In the genomic region with DNA sequence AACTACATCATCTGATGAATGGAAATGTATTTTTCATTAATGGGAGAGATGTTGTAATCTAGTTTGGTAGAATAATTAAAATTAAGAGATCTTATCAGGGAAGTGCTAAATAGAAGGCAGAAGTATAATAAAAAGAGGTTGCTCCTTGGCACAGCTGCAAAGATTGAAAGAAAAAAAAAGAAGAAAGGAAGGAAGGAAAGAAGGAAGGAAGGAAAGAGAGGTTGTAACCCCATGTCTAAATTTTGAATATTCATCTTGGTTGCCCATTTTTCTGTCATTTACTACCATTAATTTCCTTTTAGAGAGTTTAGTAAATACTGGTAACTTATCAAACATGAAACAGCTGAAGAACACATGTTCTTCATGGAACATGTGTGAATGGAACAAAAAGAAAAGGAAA, we compare ENCODE assay signal across 8 cellular contexts. TPM values are rescaled to one million over a fixed set of nuclear protein-coding genes. Genes with fewer than 3 reads are reported as not detected.
DNase-seq lines count a peak whose midpoint lies in the region; ATAC-seq and TF ChIP-seq lines count a peak whose summit lies in the region.

No MANE protein-coding gene starts in this region.

- ATAC-seq in SK-N-SH treated with all-trans-retinoic acid at 6 μM for 48 hours (no peak), WTC11 (no peak)

- TF ChIP-seq POLR2A in stomach (IDR thresholded peaks at IDR 0.05) (no peak), lower leg skin (IDR thresholded peaks at IDR 0.05) (no peak)

- peaks cover 36% of the 10 kb centered on the region for H3F3A ChIP-seq in SK-N-SH (replicated peaks; ENCODE audit: insufficient read depth)

- H3K9me2 ChIP-seq in SK-N-SH, result no peaks in the 10 kb centered on the region

- no peaks in the 10 kb centered on the region for H3K9me3 ChIP-seq in SK-N-SH
- H3K9me3 ChIP-seq in iPS-18a (ENCODE audit: control insufficient read depth, low read depth, low read length), result no peaks in the 10 kb centered on the region
- H3K9me3 ChIP-seq in stomach, result no peaks in the 10 kb centered on the region

- peak overlapping the region; percentile 58 for H3K9ac ChIP-seq in SK-N-SH
- peak overlapping the region; percentile 24 for H3K9ac ChIP-seq in iPS-18a (ENCODE audit: low read length)

- intact Hi-C loops in stomach (cut with DNase I; ENCODE audit: low total_unique reads), result no loop called here
- intact Hi-C loops in lower leg skin (cut with DNase I; ENCODE audit: low total_unique reads), result no loop called here

- CTCF ChIA-PET in SK-N-SH (lab: Yijun Ruan, JAX), result interaction anchor here (0.6 to 26.2 kb wide), 13 partner anchors 10 to 436 kb away, joined by 3 to 1005 read pairs (median 4); a partner anchor contains a TSS
- CTCF ChIA-PET in WTC11 (lab: Charles Lee), result interaction anchor here (0.8 to 19.5 kb wide), 10 partner anchors 9 to 376 kb away, joined by 3 to 906 read pairs (median 13); a partner anchor contains a TSS

- no peak for TF ChIP-seq CTCF in SK-N-SH (IDR thresholded peaks at IDR 0.05)
- no peak for TF ChIP-seq CTCF in WTC11 (IDR thresholded peaks at IDR 0.05)
- TF ChIP-seq CTCF in stomach (IDR thresholded peaks at IDR 0.05), result no peak
- TF ChIP-seq CTCF in lower leg skin (IDR thresholded peaks at IDR 0.05), result no peak

- peak overlapping the region; percentile 96 for H3K4me3 Mint-ChIP-seq in WTC11

- H4K20me1 ChIP-seq in SK-N-SH (ENCODE audit: insufficient read depth), result peaks cover 3% of the 10 kb centered on the region

- peak overlapping the region; percentile 78 for H3K4me2 ChIP-seq in SK-N-SH

- DNase-seq in SK-N-SH, result no peak
- no peak for DNase-seq in WTC11 (ENCODE audit: low spot score)
- DNase-seq in stomach, result no peak
- no peak for DNase-seq in lower leg skin (ENCODE audit: low spot score in 2 of 2)
- DNase-seq in stimulated activated naive CD4-positive, alpha-beta T cell (lab: John Stamatoyannopoulos, UW), result no peak
- DNase-seq in DMS153 (lab: John Stamatoyannopoulos, UW), result no peak

- H3K27ac Mint-ChIP-seq in WTC11, result no peak overlapping the region; the same call in 1 of the 2 replicates

- H3K4me3 ChIP-seq in SK-N-SH (ENCODE audit: low read depth in 2 of 2, low read length in 1 of 2) (peak overlapping the region; percentile 41 to 72), iPS-18a (ENCODE audit: low read length) (peak overlapping the region; percentile 96), stomach (peak overlapping the region; percentile 46 to 57 (median 52)), lower leg skin (ENCODE audit: low read depth, poor library complexity, severe bottlenecking) (no peak overlapping the region)

- H2AFZ ChIP-seq in SK-N-SH (ENCODE audit: low read depth), result peak overlapping the region; percentile 97

- H3K27me3 ChIP-seq in SK-N-SH (ENCODE audit: insufficient read depth) (no peaks in the 10 kb centered on the region), iPS-18a (ENCODE audit: control insufficient read depth, insufficient read depth, low read length) (no peaks in the 10 kb centered on the region), stomach (no peaks in the 10 kb centered on the region)

- H3K9me3 Mint-ChIP-seq in WTC11, result no peaks in the 10 kb centered on the region

- H3K27ac ChIP-seq in SK-N-SH (ENCODE audit: low read depth in 2 of 2, low read length in 1 of 2), result peak overlapping the region; percentile 29 to 95; a peak in 3 of 4 replicates
- H3K27ac ChIP-seq in iPS-18a (ENCODE audit: low read length), result no peak overlapping the region
- H3K27ac ChIP-seq in stomach, result peak overlapping the region in 4 of 5 donors; percentile 87 to 90 (median 88)

- no peak for TF ChIP-seq RAD21 in SK-N-SH (IDR thresholded peaks at IDR 0.05; ENCODE audit: low read length)

- POLR2A ChIA-PET in SK-N-SH (lab: Yijun Ruan, JAX), result interaction anchor here (0.6 to 3.6 kb wide), 4 partner anchors 11 to 74 kb away, joined by 3 to 51 read pairs (median 4); a partner anchor contains a TSS
- POLR2A ChIA-PET in WTC11 (lab: Charles Lee), result interaction anchor here (1.0 to 3.1 kb wide), 3 partner anchors 11 to 59 kb away, joined by 6 to 38 read pairs (median 16); a partner anchor contains a TSS

- H3K79me2 ChIP-seq in SK-N-SH (ENCODE audit: insufficient read depth), result no peaks in the 10 kb centered on the region

- H3K36me3 ChIP-seq in SK-N-SH (replicated peaks in 1 of 2; ENCODE audit: control insufficient read depth in 1 of 2, insufficient read depth in 2 of 2, low read length in 1 of 2) (no peaks in the 10 kb centered on the region), iPS-18a (ENCODE audit: control insufficient read depth, low read depth, low read length) (no peaks in the 10 kb centered on the region), stomach (no peaks in the 10 kb centered on the region)

- H3K4me1 ChIP-seq in SK-N-SH (ENCODE audit: control insufficient read depth in 1 of 2, insufficient read depth in 2 of 2, low read depth in 1 of 2, low read length in 1 of 2), result peaks cover 3 to 5% of the 10 kb centered on the region in 2 experiments; a peak in 2 of 4 replicates
- no peaks in the 10 kb centered on the region for H3K4me1 ChIP-seq in iPS-18a (ENCODE audit: control insufficient read depth, low read depth, low read length)
- peaks cover 24 to 46% (median 30%) of the 10 kb centered on the region in 4 donors for H3K4me1 ChIP-seq in stomach

- TF ChIP-seq EP300 in SK-N-SH (IDR thresholded peaks at IDR 0.05; ENCODE audit: borderline replicate concordance in 1 of 2, low read depth in 1 of 2, low read length in 1 of 2) (no peak), stomach (IDR thresholded peaks at IDR 0.05) (no peak)

- H3K4me1 Mint-ChIP-seq in WTC11, result peaks cover 11% of the 10 kb centered on the region

- H3K27me3 Mint-ChIP-seq in WTC11 (ENCODE audit: low read depth), result no peaks in the 10 kb centered on the region

- no peaks in the 10 kb centered on the region for H3K36me3 Mint-ChIP-seq in WTC11

TF ChIP-seq in SK-N-SH, 30 proteins besides CTCF, POLR2A, EP300 and RAD21:
- TF ChIP-seq TEAD4 (IDR thresholded peaks at IDR 0.05; ENCODE audit: borderline replicate concordance, insufficient read depth) (no peak), RFX5 (IDR thresholded peaks at IDR 0.05; ENCODE audit: low read length) (no peak), MXI1 (IDR thresholded peaks at IDR 0.05; ENCODE audit: low read depth, low read length) (0 out of 2 replicates have a peak, but pooled peaks have one; percentile 46), FOXM1 (IDR thresholded peaks at IDR 0.05; ENCODE audit: low read depth) (no peak), ELF1 (IDR thresholded peaks at IDR 0.05) (no peak)

TF ChIP-seq in SK-N-SH treated with all-trans-retinoic acid at 6 μM for 48 hours, 23 proteins besides CTCF, POLR2A, EP300 and RAD21:
- TF ChIP-seq ESRRG (CRISPR knock-in tag; IDR thresholded peaks at IDR 0.05), result no peak

TF ChIP-seq in WTC11, 78 proteins besides CTCF, POLR2A, EP300 and RAD21 (continues in another document):
- TF ChIP-seq, protein P1, sequence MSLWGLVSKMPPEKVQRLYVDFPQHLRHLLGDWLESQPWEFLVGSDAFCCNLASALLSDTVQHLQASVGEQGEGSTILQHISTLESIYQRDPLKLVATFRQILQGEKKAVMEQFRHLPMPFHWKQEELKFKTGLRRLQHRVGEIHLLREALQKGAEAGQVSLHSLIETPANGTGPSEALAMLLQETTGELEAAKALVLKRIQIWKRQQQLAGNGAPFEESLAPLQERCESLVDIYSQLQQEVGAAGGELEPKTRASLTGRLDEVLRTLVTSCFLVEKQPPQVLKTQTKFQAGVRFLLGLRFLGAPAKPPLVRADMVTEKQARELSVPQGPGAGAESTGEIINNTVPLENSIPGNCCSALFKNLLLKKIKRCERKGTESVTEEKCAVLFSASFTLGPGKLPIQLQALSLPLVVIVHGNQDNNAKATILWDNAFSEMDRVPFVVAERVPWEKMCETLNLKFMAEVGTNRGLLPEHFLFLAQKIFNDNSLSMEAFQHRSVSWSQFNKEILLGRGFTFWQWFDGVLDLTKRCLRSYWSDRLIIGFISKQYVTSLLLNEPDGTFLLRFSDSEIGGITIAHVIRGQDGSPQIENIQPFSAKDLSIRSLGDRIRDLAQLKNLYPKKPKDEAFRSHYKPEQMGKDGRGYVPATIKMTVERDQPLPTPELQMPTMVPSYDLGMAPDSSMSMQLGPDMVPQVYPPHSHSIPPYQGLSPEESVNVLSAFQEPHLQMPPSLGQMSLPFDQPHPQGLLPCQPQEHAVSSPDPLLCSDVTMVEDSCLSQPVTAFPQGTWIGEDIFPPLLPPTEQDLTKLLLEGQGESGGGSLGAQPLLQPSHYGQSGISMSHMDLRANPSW (CRISPR knock-in tag; conservative IDR thresholded peaks at IDR 0.05; ENCODE audit: low read depth), result no peak
- no peak for TF ChIP-seq ZNF416 (CRISPR knock-in tag; IDR thresholded peaks at IDR 0.05)
- TF ChIP-seq JUN (CRISPR knock-in tag; IDR thresholded peaks at IDR 0.05), result no peak
- no peak for TF ChIP-seq SOX15 (CRISPR knock-in tag; IDR thresholded peaks at IDR 0.05)
- TF ChIP-seq MYBL2 (CRISPR knock-in tag; IDR thresholded peaks at IDR 0.05), result no peak
- TF ChIP-seq, protein P2, sequence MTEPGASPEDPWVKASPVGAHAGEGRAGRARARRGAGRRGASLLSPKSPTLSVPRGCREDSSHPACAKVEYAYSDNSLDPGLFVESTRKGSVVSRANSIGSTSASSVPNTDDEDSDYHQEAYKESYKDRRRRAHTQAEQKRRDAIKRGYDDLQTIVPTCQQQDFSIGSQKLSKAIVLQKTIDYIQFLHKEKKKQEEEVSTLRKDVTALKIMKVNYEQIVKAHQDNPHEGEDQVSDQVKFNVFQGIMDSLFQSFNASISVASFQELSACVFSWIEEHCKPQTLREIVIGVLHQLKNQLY (CRISPR knock-in tag; IDR thresholded peaks at IDR 0.05), result no peak
- TF ChIP-seq TCF7 (CRISPR knock-in tag; IDR thresholded peaks at IDR 0.05; ENCODE audit: low read depth), result no peak
- TF ChIP-seq TEAD4 (CRISPR knock-in tag; IDR thresholded peaks at IDR 0.05), result no peak
- TF ChIP-seq OVOL2 (CRISPR knock-in tag; IDR thresholded peaks at IDR 0.05; ENCODE audit: borderline replicate concordance), result no peak
- TF ChIP-seq ZNF396 (CRISPR knock-in tag; IDR thresholded peaks at IDR 0.05; ENCODE audit: borderline replicate concordance), result no peak

RNA-seq across cellular contexts. Expression of a gene that starts 10.5 kb away (rescaled TPM):
- 6.2 and 9.2 TPM in 2 replicates for polyA plus RNA-seq in SK-N-SH (2012; rRNA removed)
- 3.4 and 3.7 TPM in 2 replicates for polyA plus RNA-seq in SK-N-SH (2012; cell fraction: cytosol; rRNA removed)
- 21.0 and 47.4 TPM in 2 replicates for polyA plus RNA-seq in SK-N-SH (2012; cell fraction: nucleus; rRNA removed)
- 73.5 to 76.2 TPM (median 74.1 TPM) in 3 replicates for total RNA-seq in WTC11 (2021)
- total RNA-seq in stomach, result 100 to 1,000 TPM in 3 of 5 donors, 10 to 100 TPM in 2; 25.8 to 265 (median 118) TPM
- 1 to 10 TPM; 2.3 to 7.7 (median 2.9) TPM for polyA plus RNA-seq in stomach
- total RNA-seq in lower leg skin, result 10 to 100 TPM; 32.4 to 89.0 (median 43.0) TPM

RNA-seq across cellular contexts. Expression of a gene that starts 11.1 kb away (rescaled TPM):
- polyA plus RNA-seq in SK-N-SH (2012; rRNA removed) (6.5 and 6.6 TPM in 2 replicates), stomach (1 to 10 TPM; 4.1 to 5.5 (median 5.0) TPM)
- polyA plus RNA-seq in SK-N-SH (2012; cell fraction: cytosol; rRNA removed), result 2.4 and 3.6 TPM in 2 replicates
- polyA plus RNA-seq in SK-N-SH (2012; cell fraction: nucleus; rRNA removed), result 10.2 and 11.2 TPM in 2 replicates
- total RNA-seq in WTC11 (2021) (20.8 to 27.7 TPM (median 22.6 TPM) in 3 replicates), stomach (100 to 1,000 TPM in 2 of 5 donors, 10 to 100 TPM in 3; 16.1 to 129 (median 65.3) TPM), lower leg skin (10 to 100 TPM; 51.7 to 92.1 (median 62.1) TPM)
